9 cellular contexts compared by ENCODE assay signal in genomic region chr10:15254808-15255655, GRCh38.
A peak's percentile ranks its signal among the peaks of the same experiment; 100 is the strongest.
DNase-seq lines count a peak whose midpoint lies in the region; ATAC-seq and TF ChIP-seq lines count a peak whose summit lies in the region.
"Had no signal": no experiment of that assay in that cellular context is flagged by ENCODE, and none has a peak within 500 bp of the region (broad histone marks: within the 10 kb centered on the region; RNA-seq: fewer than 3 reads in every experiment).

No MANE protein-coding gene starts in this region.

- POLR2A ChIA-PET in activated CD4-positive, alpha-beta memory T cell treated with anti-CD3 and anti-CD28 coated beads for 36 hours (lab: Charles Lee), result interaction anchor here (1.1 kb wide), 1 partner anchor 15 kb away, joined by 3 read pairs; no protein-coding TSS in a partner anchor

- TF ChIP-seq POLR2A in heart left ventricle (IDR thresholded peaks at IDR 0.05), result no peak

- H3K4me3 Mint-ChIP-seq in activated CD4-positive, alpha-beta memory T cell treated with anti-CD3 and anti-CD28 coated beads for 36 hours, result peak overlapping the region; percentile 77

- H3K9me3 ChIP-seq in heart left ventricle (no peaks in the 10 kb centered on the region), iPS-20b (ENCODE audit: insufficient read depth, low read depth, low read length) (no peaks in the 10 kb centered on the region)

- ATAC-seq in heart left ventricle (peak in 3 of 4 donors; percentile 38 to 66 (median 44)), Right ventricle myocardium inferior (no peak), GM18517 (IDR thresholded peaks at IDR 0.05; ENCODE audit: unreplicated experiment) (no peak), HG03378 (IDR thresholded peaks at IDR 0.05; ENCODE audit: unreplicated experiment) (no peak)

- DNase-seq in heart left ventricle, result peak in 2 of 5 donors; percentile 18 to 38
- no peak for DNase-seq in Right ventricle myocardium inferior (ENCODE audit: missing footprints)
- DNase-seq in activated CD4-positive, alpha-beta memory T cell treated with anti-CD3 and anti-CD28 coated beads for 36 hours, result peak; percentile 57
- peak in 42 of 49 donors; percentile 5 to 66 (median 34) for DNase-seq in substantia nigra (lab: John Stamatoyannopoulos, UW)
- no peak for DNase-seq in GM03348 (ENCODE audit: low spot score)

- H3K9me3 Mint-ChIP-seq in activated CD4-positive, alpha-beta memory T cell treated with anti-CD3 and anti-CD28 coated beads for 36 hours, result no peaks in the 10 kb centered on the region

- H3K27ac ChIP-seq in heart left ventricle (peak overlapping the region in 7 of 12 donors; percentile 31 to 68 (median 53)), iPS-20b (ENCODE audit: low read length) (no peak overlapping the region), substantia nigra (ENCODE audit: low read depth, low read length, poor library complexity, severe bottlenecking) (peak overlapping the region; percentile 88)
- H3K27ac ChIP-seq: SK-N-MC had no signal

- H3K4me1 ChIP-seq in heart left ventricle (peaks cover 0 to 13% (median 3%) of the 10 kb centered on the region in 12 donors), iPS-20b (ENCODE audit: insufficient read depth, low read length) (peaks cover 15% of the 10 kb centered on the region)

- CTCF ChIA-PET in activated CD4-positive, alpha-beta memory T cell treated with anti-CD3 and anti-CD28 coated beads for 36 hours (lab: Charles Lee), result no interaction called here

- H3K9ac ChIP-seq in iPS-20b (ENCODE audit: low read depth, low read length), result 0 out of 2 replicates have a peak overlapping the region, but pooled peaks have one; percentile 0

- no peaks in the 10 kb centered on the region for H3K36me3 ChIP-seq in heart left ventricle
- no peaks in the 10 kb centered on the region for H3K36me3 ChIP-seq in iPS-20b (ENCODE audit: insufficient read depth, low read depth, low read length)

- no peaks in the 10 kb centered on the region for H3K36me3 Mint-ChIP-seq in activated CD4-positive, alpha-beta memory T cell treated with anti-CD3 and anti-CD28 coated beads for 36 hours

- peak overlapping the region; percentile 56 for H3K27ac Mint-ChIP-seq in activated CD4-positive, alpha-beta memory T cell treated with anti-CD3 and anti-CD28 coated beads for 36 hours

- H3K27me3 ChIP-seq in heart left ventricle (peaks cover 0 to 3% (median 0%) of the 10 kb centered on the region in 9 donors), iPS-20b (ENCODE audit: insufficient read depth, low read length) (no peaks in the 10 kb centered on the region)

- intact Hi-C loops in heart left ventricle (cut with DNase I), result loop anchor here in 1 of 10 donors (5.0 kb wide), 1 partner anchor 112 kb away; no protein-coding TSS in a partner anchor
- intact Hi-C loops in Right ventricle myocardium inferior (cut with DNase I), result no loop called here
- intact Hi-C loops in activated CD4-positive, alpha-beta memory T cell treated with anti-CD3 and anti-CD28 coated beads for 36 hours (cut with micrococcal nuclease), result loop anchor here (1.0 kb wide), 1 partner anchor 24 kb away; no protein-coding TSS in a partner anchor

- peaks cover 23% of the 10 kb centered on the region for H3K4me1 Mint-ChIP-seq in activated CD4-positive, alpha-beta memory T cell treated with anti-CD3 and anti-CD28 coated beads for 36 hours (ENCODE audit: low read depth)

- H3K4me3 ChIP-seq in heart left ventricle (peak overlapping the region in 11 of 12 donors; percentile 16 to 53 (median 41)), iPS-20b (ENCODE audit: low read length) (no peak overlapping the region; the same call in 1 of the 2 replicates)
- H3K4me3 ChIP-seq: SK-N-MC had no signal

- 37 to 44% (median 42%) methylated on average over 10 of the region's 10 CpGs for WGBS in heart left ventricle, 4 donors

- no peaks in the 10 kb centered on the region for H3K27me3 Mint-ChIP-seq in activated CD4-positive, alpha-beta memory T cell treated with anti-CD3 and anti-CD28 coated beads for 36 hours

- TF ChIP-seq CTCF in heart left ventricle (IDR thresholded peaks at IDR 0.05), result no peak

Comparison
In these comparisons a context has a peak if more than half of its experiments do, and no peak if none do; other contexts are left out.
1. ATAC-seq: peak in heart left ventricle (3 of 4); none in Right ventricle myocardium inferior (single experiment), GM18517 (single experiment) and HG03378 (single experiment).
2. DNase-seq: peak in activated CD4-positive, alpha-beta memory T cell treated with anti-CD3 and anti-CD28 coated beads for 36 hours (single experiment) and substantia nigra (42 of 49); none in Right ventricle myocardium inferior (single experiment) and GM03348 (single experiment).